Comparison of ENCODE assay signal across 1 cellular context in the genomic region with DNA sequence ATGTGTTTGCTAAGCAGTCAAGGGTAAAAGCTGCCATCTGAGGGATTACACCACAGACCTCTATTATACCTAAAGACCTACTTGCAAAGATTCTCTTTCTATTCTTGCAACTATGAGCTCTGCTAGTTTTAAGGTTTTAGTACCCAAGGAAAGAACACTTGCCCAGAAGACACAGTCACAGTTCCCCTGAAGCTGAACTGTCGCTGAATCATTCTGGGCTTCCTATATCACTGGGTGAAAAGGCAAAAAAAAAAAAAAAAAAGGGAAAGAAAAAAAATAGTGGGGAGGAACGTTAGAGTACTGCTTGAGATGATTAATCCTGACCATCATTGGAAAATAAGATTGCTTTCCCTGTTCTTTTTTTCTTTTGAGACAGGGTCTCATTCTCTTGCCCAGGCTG.
TF ChIP-seq lines count a peak whose summit lies in the region.

No MANE protein-coding gene starts in this region.

TF ChIP-seq in IMR-90, 13 proteins besides CTCF, POLR2A, EP300 and RAD21 (continued from another document):
- TF ChIP-seq MAZ (IDR thresholded peaks at IDR 0.05; ENCODE audit: borderline replicate concordance, low read depth, low read length) = no peak
TF ChIP-seq in IMR-90: peak in this region for 0.
